Comparison of ENCODE assay signal across 18 cellular contexts in the genomic region with DNA sequence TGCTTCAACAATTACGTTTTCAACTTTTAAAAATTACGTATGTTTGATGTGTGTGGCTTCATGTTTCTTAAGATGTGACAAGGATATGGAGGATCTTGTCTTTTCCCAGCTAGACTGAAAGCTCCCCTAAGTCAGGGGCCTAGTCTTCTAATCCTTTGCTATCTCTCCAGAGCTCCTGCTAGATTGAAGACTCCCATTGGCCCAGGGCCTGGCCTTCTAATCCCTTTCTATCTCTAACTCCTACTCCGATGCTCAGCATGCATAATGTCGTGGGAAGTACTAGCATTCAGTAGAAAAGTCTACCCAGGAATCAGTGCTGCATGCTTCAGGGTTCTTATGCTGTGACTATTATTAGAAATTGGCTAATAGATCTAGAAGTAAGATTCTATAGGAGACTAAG.
DNase-seq lines count a peak whose midpoint lies in the region; TF ChIP-seq lines count a peak whose summit lies in the region.
"Had no signal": no experiment of that assay in that cellular context is flagged by ENCODE, and none has a peak within 500 bp of the region (broad histone marks: within the 10 kb centered on the region; RNA-seq: fewer than 3 reads in every experiment).

No MANE protein-coding gene starts in this region.

- H3K27me3 Mint-ChIP-seq in mesothelial cell of epicardium (ENCODE audit: low read depth) (no peaks in the 10 kb centered on the region), MCF 10A (ENCODE audit: insufficient read depth, unreplicated experiment) (no peaks in the 10 kb centered on the region)

- H3K4me3 Mint-ChIP-seq in mesothelial cell of epicardium (no peak overlapping the region), MCF 10A (ENCODE audit: unreplicated experiment) (no peak overlapping the region)
- H3K4me3 Mint-ChIP-seq: CD14-positive monocyte had no signal

- H3K9me3 Mint-ChIP-seq in mesothelial cell of epicardium (no peaks in the 10 kb centered on the region), MCF 10A (ENCODE audit: unreplicated experiment) (no peaks in the 10 kb centered on the region)
- H3K9me3 Mint-ChIP-seq: CD14-positive monocyte had no signal

- CTCF ChIA-PET in MCF 10A (lab: Yijun Ruan, JAX): no interaction called here

- no peak overlapping the region for H3K4me3 ChIP-seq in fibroblast of villous mesenchyme (ENCODE audit: low read depth, low read length)

- H3K36me3 Mint-ChIP-seq in mesothelial cell of epicardium (no peaks in the 10 kb centered on the region), MCF 10A (ENCODE audit: insufficient read depth, unreplicated experiment) (no peaks in the 10 kb centered on the region)

- H3K27ac Mint-ChIP-seq in mesothelial cell of epicardium (peak overlapping the region; percentile 14), MCF 10A (ENCODE audit: low read depth, unreplicated experiment) (no peak overlapping the region)

- POLR2A ChIA-PET in MCF 10A (lab: Yijun Ruan, JAX): no interaction called here

- DNase-seq in D341Med (ENCODE audit: low spot score): peak; percentile 41
- peak; percentile 71 for DNase-seq in NCI-H82 treated with DMSO at 0.1 percent for 48 hours (lab: John Stamatoyannopoulos, UW; ENCODE audit: unreplicated experiment)
- peak; percentile 45 for DNase-seq in fibroblast of villous mesenchyme (ENCODE audit: low read depth)
- DNase-seq in mesothelial cell of epicardium (ENCODE audit: low spot score in 2 of 2, unreplicated experiment in 2 of 2): no peak
- no peak for DNase-seq in NCI-H2029 treated with DMSO at 0.1 percent for 48 hours (lab: John Stamatoyannopoulos, UW)
- no peak for DNase-seq in NCI-H526 treated with DMSO at 0.1 percent for 48 hours (lab: John Stamatoyannopoulos, UW)
- no peak for DNase-seq in superior temporal gyrus (ENCODE audit: extremely low spot score)
- DNase-seq in MCF 10A (ENCODE audit: unreplicated experiment): no peak
- DNase-seq: EL, Karpas-422, NCI-H1417 treated with DMSO at 0.1 percent for 48 hours, NCI-H187, NCI-H2107, NCI-H446 treated with DMSO at 0.1 percent for 48 hours, NCI-H69, SHP77 treated with DMSO at 0.1 percent for 48 hours, SK-N-SH had no signal

- no peak for TF ChIP-seq CTCF in fibroblast of villous mesenchyme (IDR thresholded peaks at IDR 0.05; ENCODE audit: insufficient read depth, low read depth, low read length)
- TF ChIP-seq CTCF in mesothelial cell of epicardium (IDR thresholded peaks at IDR 0.05; ENCODE audit: unreplicated experiment): no peak
- TF ChIP-seq CTCF in MCF 10A (IDR thresholded peaks at IDR 0.05; ENCODE audit: unreplicated experiment): no peak

- peaks cover 35% of the 10 kb centered on the region for H3K4me1 Mint-ChIP-seq in mesothelial cell of epicardium
- no peaks in the 10 kb centered on the region for H3K4me1 Mint-ChIP-seq in MCF 10A (ENCODE audit: insufficient read depth, unreplicated experiment)
- H3K4me1 Mint-ChIP-seq: CD14-positive monocyte had no signal

- BruUV-seq in MCF 10A (replicated peaks; lab: Mats Ljungman, UMichigan): no TSS peak

- intact Hi-C loops in MCF 10A (cut with micrococcal nuclease): no loop called here

Comparison
In these comparisons a context has a peak if more than half of its experiments do, and no peak if none do; other contexts are left out.
1. DNase-seq: peak in D341Med (single experiment), NCI-H82 treated with DMSO at 0.1 percent for 48 hours (single experiment) and fibroblast of villous mesenchyme (single experiment); none in mesothelial cell of epicardium (0 of 2), NCI-H2029 treated with DMSO at 0.1 percent for 48 hours (single experiment), NCI-H526 treated with DMSO at 0.1 percent for 48 hours (single experiment), superior temporal gyrus (single experiment) and MCF 10A (single experiment).